In the genomic region with DNA sequence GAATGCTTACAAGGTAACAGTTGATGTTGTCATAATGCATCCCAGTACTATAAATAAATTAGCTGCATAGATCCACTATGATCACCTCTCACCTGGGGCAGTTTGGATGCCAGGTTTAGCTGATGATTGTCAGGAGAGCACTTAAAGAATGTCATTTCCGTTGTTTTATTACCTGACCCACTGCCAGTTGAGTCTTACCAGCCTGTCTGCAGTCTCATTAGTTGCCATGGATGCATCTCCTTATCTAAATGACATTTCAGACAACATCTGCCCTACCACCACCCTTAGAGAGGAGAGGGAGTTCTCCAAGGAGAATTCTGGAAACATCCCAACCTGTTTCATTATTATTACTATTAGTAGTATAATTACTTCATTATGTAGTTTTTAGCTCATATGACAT, we compare ENCODE assay signal across 16 cellular contexts.
"Had no signal": no experiment of that assay in that cellular context is flagged by ENCODE, and none has a peak within 500 bp of the region (broad histone marks: within the 10 kb centered on the region; RNA-seq: fewer than 3 reads in every experiment).

No MANE protein-coding gene starts in this region.

- H3K4me1 ChIP-seq: colonic mucosa, foreskin keratinocyte, pancreas, upper lobe of left lung had no signal

- H3K4me3 ChIP-seq: colonic mucosa, hepatocyte, mucosa of descending colon, pancreas, thoracic aorta, upper lobe of left lung had no signal

- DNase-seq: activated CD4-positive, alpha-beta T cell treated with anti-CD3 and anti-CD28 coated beads, Interleukin-2, amount 10 ng/mL, durations not matched to agents 7 days and 5 days; activated CD8-positive, alpha-beta T cell treated with anti-CD3 and anti-CD28 coated beads, Interleukin-2, amount 10 ng/mL, durations not matched to agents 7 days and 5 days; activated naive CD4-positive, alpha-beta T cell treated with anti-CD3 and anti-CD28 coated beads for 36 hours; activated T-cell treated with anti-CD3 and anti-CD28 coated beads, Interleukin-2, amount 50 U/mL, for 24 hours; anterior cingulate cortex; central memory CD4-positive, alpha-beta T cell; colonic mucosa; foreskin keratinocyte; naive B cell; pancreas; stimulated activated naive B cell treated with anti-CD40 and anti-IgM and Interleukin-4, amounts not matched to agents 10 μg/mL and 1 μg/mL and 100 μg/mL, for 72 hours; upper lobe of left lung had no signal

- H3K27me3 ChIP-seq: colonic mucosa, foreskin keratinocyte, hepatocyte, neutrophil, pancreas, upper lobe of left lung had no signal

- H3K36me3 ChIP-seq: colonic mucosa, neutrophil, pancreas, thoracic aorta, upper lobe of left lung had no signal

- H3K9me3 ChIP-seq: colonic mucosa, mucosa of descending colon, neutrophil, pancreas, thoracic aorta, upper lobe of left lung had no signal
